In genomic region chr1:203112451-203112850, GRCh38 we compare ENCODE assay signal across 29 cellular contexts. TPM values are rescaled to one million over a fixed set of nuclear protein-coding genes. Genes with fewer than 3 reads are reported as not detected.
"Had no signal": no experiment of that assay in that cellular context is flagged by ENCODE, and none has a peak within 500 bp of the region (broad histone marks: within the 10 kb centered on the region; RNA-seq: fewer than 3 reads in every experiment).

No MANE protein-coding gene starts in this region.

- H3K4me3 ChIP-seq: cardiac muscle cell, MG63, Peyer's patch, SJSA1 had no signal

- DNase-seq: activated B cell treated with CpG ODN at 0.5 μM for 24 hours; activated CD4-positive, alpha-beta memory T cell treated with anti-CD3 and anti-CD28 coated beads for 36 hours; activated CD4-positive, alpha-beta T cell treated with anti-CD3 and anti-CD28 coated beads for 1 hour; activated CD4-positive, alpha-beta T cell treated with anti-CD3 and anti-CD28 coated beads, Interleukin-2, amount 10 ng/mL, durations not matched to agents 24 days and 14 days; activated CD8-positive, alpha-beta memory T cell treated with anti-CD3 and anti-CD28 coated beads, Interleukin-2, amount 50 U/mL, for 4 hours; activated gamma-delta T cell treated with Interleukin-2 at 50 U/mL for 16 hours; activated naive CD4-positive, alpha-beta T cell treated with anti-CD3 and anti-CD28 coated beads, Interleukin-2, amount 10 ng/mL, durations not matched to agents 7 days and 5 days; activated naive CD8-positive, alpha-beta T cell treated with anti-CD3 and anti-CD28 coated beads for 36 hours; activated T-cell treated with anti-CD3 and anti-CD28 coated beads, Interleukin-2, amount 50 U/mL, for 72 hours; brain microvascular endothelial cell; KG1; MG63; MV-4-11; NCI-H1105; NCI-H1436; NCI-H1694 treated with DMSO at 0.1 percent for 48 hours; NCI-H2081; NCI-H2171; NCI-H2227 treated with DMSO at 0.1 percent for 48 hours; NCI-H446 treated with DMSO at 0.1 percent for 48 hours; NCI-H524 treated with DMSO at 0.1 percent for 48 hours; Peyer's patch; SHP77; T-helper 9 cell had no signal

- ATAC-seq: activated T-cell treated with anti-CD3 and anti-CD28 coated beads, Interleukin-2, amount 50 U/mL, for 72 hours; SK-N-SH treated with all-trans-retinoic acid at 6 μM for 48 hours had no signal

- H3K27me3 ChIP-seq: Peyer's patch had no signal

- H3K36me3 ChIP-seq: brain microvascular endothelial cell, cardiac muscle cell, MG63, Peyer's patch, SJSA1 had no signal

- H3K9me3 ChIP-seq: MG63, Peyer's patch, SJSA1 had no signal

- H3K27ac ChIP-seq: brain microvascular endothelial cell, cardiac muscle cell, SJSA1 had no signal

RNA-seq across cellular contexts. Expression of gene ADORA1, which starts 15.1 kb away (rescaled TPM):
- total RNA-seq: activated B cell treated with CpG ODN at 0.5 μM for 24 hours; activated CD4-positive, alpha-beta memory T cell treated with anti-CD3 and anti-CD28 coated beads for 36 hours; activated CD4-positive, alpha-beta T cell treated with anti-CD3 and anti-CD28 coated beads, Interleukin-2, amount 10 ng/mL, durations not matched to agents 24 days and 14 days; activated CD8-positive, alpha-beta memory T cell treated with anti-CD3 and anti-CD28 coated beads for 36 hours; activated naive CD8-positive, alpha-beta T cell treated with anti-CD3 and anti-CD28 coated beads for 36 hours; activated T-cell treated with anti-CD3 and anti-CD28 coated beads, Interleukin-2, amount 50 U/mL, for 72 hours; activated T-helper 2 cell treated with anti-CD3 and anti-CD28 coated beads, Interferon-gamma antibody, Interleukin-2, Interleukin-4, amounts not matched to agents 10 μg/mL and 5 μg/mL and 100 μg/mL, durations not matched to agents 14 hours and 24 hours and 36 hours; SJSA1 had no signal

RNA-seq across cellular contexts. Expression of gene MYOG, which starts 26.6 kb away (rescaled TPM):
- total RNA-seq: activated B cell treated with CpG ODN at 0.5 μM for 24 hours; activated CD4-positive, alpha-beta memory T cell treated with anti-CD3 and anti-CD28 coated beads for 36 hours; activated CD4-positive, alpha-beta T cell treated with anti-CD3 and anti-CD28 coated beads, Interleukin-2, amount 10 ng/mL, durations not matched to agents 24 days and 14 days; activated CD8-positive, alpha-beta memory T cell treated with anti-CD3 and anti-CD28 coated beads for 36 hours; activated naive CD8-positive, alpha-beta T cell treated with anti-CD3 and anti-CD28 coated beads for 36 hours; activated T-cell treated with anti-CD3 and anti-CD28 coated beads, Interleukin-2, amount 50 U/mL, for 72 hours; activated T-helper 2 cell treated with anti-CD3 and anti-CD28 coated beads, Interferon-gamma antibody, Interleukin-2, Interleukin-4, amounts not matched to agents 10 μg/mL and 5 μg/mL and 100 μg/mL, durations not matched to agents 14 hours and 24 hours and 36 hours; Peyer's patch; SJSA1 had no signal
